In the genomic region with DNA sequence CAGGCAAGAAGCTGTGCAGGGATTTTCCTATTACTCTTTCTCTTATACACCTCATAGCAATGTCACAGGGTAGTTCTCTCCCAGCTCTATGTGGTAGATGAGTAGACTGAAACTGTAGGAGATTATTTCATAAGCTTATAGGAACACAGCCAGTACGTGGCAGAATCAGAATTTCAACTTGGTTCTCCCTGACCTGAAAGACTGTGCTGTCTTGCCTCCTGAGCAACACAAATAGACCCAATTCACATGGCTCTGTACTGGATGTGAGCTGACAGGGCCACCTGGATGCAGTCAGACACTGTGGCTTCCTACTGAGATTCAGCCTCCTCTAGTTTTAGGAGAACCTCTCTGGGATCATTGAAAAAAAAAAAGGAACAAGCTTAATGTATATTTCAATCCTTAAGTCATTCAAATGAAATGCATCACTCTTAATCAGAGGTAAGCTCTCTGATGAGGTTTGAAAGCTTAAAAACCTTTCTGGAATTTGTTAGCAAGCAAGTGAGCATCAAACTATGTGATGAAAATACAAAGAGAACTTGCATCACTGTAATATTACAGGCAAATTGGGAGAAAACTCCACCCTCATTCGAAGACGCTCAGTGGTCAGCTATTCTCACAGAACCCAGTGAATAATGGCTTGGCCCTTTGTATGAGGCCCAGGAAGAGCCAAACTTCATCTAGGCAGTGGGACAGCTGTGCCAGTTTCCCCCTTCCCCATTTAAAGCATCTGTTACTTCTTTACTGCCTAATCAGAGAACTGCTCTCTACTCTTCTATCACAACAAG, we compare ENCODE assay signal across 27 cellular contexts.
"Had no signal": no experiment of that assay in that cellular context is flagged by ENCODE, and none has a peak within 500 bp of the region (broad histone marks: within the 10 kb centered on the region; RNA-seq: fewer than 3 reads in every experiment).

No MANE protein-coding gene starts in this region.

- H3K27me3 ChIP-seq: MG63, SJCRH30 had no signal

- H3K36me3 Mint-ChIP-seq: activated naive CD4-positive, alpha-beta T cell treated with anti-CD3 and anti-CD28 coated beads, Interleukin-2, amount 50 U/mL, for 24 hours; brain had no signal

- H3K4me3 Mint-ChIP-seq: activated CD4-positive, alpha-beta T cell treated with anti-CD3 and anti-CD28 coated beads for 36 hours; activated CD8-positive, alpha-beta T cell treated with anti-CD3 and anti-CD28 coated beads for 36 hours; activated naive CD4-positive, alpha-beta T cell treated with anti-CD3 and anti-CD28 coated beads, Interleukin-2, amount 50 U/mL, for 24 hours; brain; central memory CD8-positive, alpha-beta T cell had no signal

- H3K4me1 Mint-ChIP-seq: activated CD4-positive, alpha-beta T cell treated with anti-CD3 and anti-CD28 coated beads for 36 hours; activated naive CD4-positive, alpha-beta T cell treated with anti-CD3 and anti-CD28 coated beads, Interleukin-2, amount 50 U/mL, for 24 hours; central memory CD8-positive, alpha-beta T cell had no signal

- H3K9me3 Mint-ChIP-seq: activated CD8-positive, alpha-beta T cell treated with anti-CD3 and anti-CD28 coated beads for 36 hours had no signal

- H3K27ac Mint-ChIP-seq: activated CD4-positive, alpha-beta T cell treated with anti-CD3 and anti-CD28 coated beads for 36 hours; activated CD8-positive, alpha-beta T cell treated with anti-CD3 and anti-CD28 coated beads for 36 hours; activated naive CD4-positive, alpha-beta T cell treated with anti-CD3 and anti-CD28 coated beads, Interleukin-2, amount 50 U/mL, for 24 hours had no signal

- H3K9me2 ChIP-seq: SK-N-SH had no signal

- H3K27me3 Mint-ChIP-seq: activated CD4-positive, alpha-beta T cell treated with anti-CD3 and anti-CD28 coated beads for 36 hours; activated naive CD4-positive, alpha-beta T cell treated with anti-CD3 and anti-CD28 coated beads, Interleukin-2, amount 50 U/mL, for 24 hours had no signal

- H3K4me1 ChIP-seq: SJCRH30 had no signal

- H3K9ac ChIP-seq: SK-N-SH had no signal

- DNase-seq: activated CD4-positive, alpha-beta T cell treated with anti-CD3 and anti-CD28 coated beads for 36 hours; activated CD4-positive, alpha-beta T cell treated with anti-CD3 and anti-CD28 coated beads, Interleukin-2, amount 50 U/mL, for 1 hour; activated CD8-positive, alpha-beta memory T cell treated with anti-CD3 and anti-CD28 coated beads, Interleukin-2, amount 50 U/mL, for 48 hours; activated CD8-positive, alpha-beta T cell treated with anti-CD3 and anti-CD28 coated beads for 36 hours; activated effector memory CD4-positive, alpha-beta T cell treated with Interleukin-2 at 50 U/mL for 16 hours; activated naive CD4-positive, alpha-beta T cell; activated T-cell treated with anti-CD3 and anti-CD28 coated beads, Interleukin-2, amount 50 U/mL, for 1 hour; amygdala; dermis blood vessel endothelial cell; MG63; NCI-H1930; NCI-H2171; NCI-H2227 treated with DMSO at 0.1 percent for 48 hours; NCI-H446 treated with DMSO at 0.1 percent for 48 hours; NCI-H524 treated with DMSO at 0.1 percent for 48 hours; NK-92 treated with Interleukin-12 subunit alpha and Interleukin-12 subunit beta, amount 100 ng/mL, for 24 hours; OCI-M1; Right ventricle myocardium superior; SJCRH30; SK-N-SH; T-helper 1 cell; WERI-Rb-1 had no signal

- H3K4me2 ChIP-seq: SK-N-SH had no signal

- H3K27ac ChIP-seq: RWPE1, SJCRH30, WERI-Rb-1 had no signal

- H3K9me3 ChIP-seq: MG63, SJCRH30, SK-N-SH had no signal

- ATAC-seq: activated CD4-positive, alpha-beta T cell treated with anti-CD3 and anti-CD28 coated beads for 36 hours; activated CD8-positive, alpha-beta T cell treated with anti-CD3 and anti-CD28 coated beads for 36 hours; Panc1 had no signal

- H3K4me3 ChIP-seq: MG63, SJCRH30 had no signal

- H3K36me3 ChIP-seq: MG63, SJCRH30, WERI-Rb-1 had no signal
